2 cellular contexts compared by ENCODE assay signal in genomic region chr14:75860561-75861160, GRCh38.
TF ChIP-seq lines count a peak whose summit lies in the region.

No MANE protein-coding gene starts in this region.

TF ChIP-seq in GM23338, 12 proteins besides CTCF, POLR2A, EP300 and RAD21:
- TF ChIP-seq JUNB (IDR thresholded peaks at IDR 0.05; ENCODE audit: unreplicated experiment) (no peak), REST (IDR thresholded peaks at IDR 0.05; ENCODE audit: unreplicated experiment) (no peak), EZH2phosphoT487 (IDR thresholded peaks at IDR 0.05; ENCODE audit: unreplicated experiment) (no peak), ZNF114 (CRISPR knock-in tag; IDR thresholded peaks at IDR 0.05) (no peak), ETS1 (IDR thresholded peaks at IDR 0.05) (no peak), CREB1 (CRISPR knock-in tag; IDR thresholded peaks at IDR 0.05; ENCODE audit: low read depth) (no peak), ZNF462 (CRISPR knock-in tag; IDR thresholded peaks at IDR 0.05) (no peak), EZH2 (IDR thresholded peaks at IDR 0.05; ENCODE audit: low read depth, unreplicated experiment) (no peak), POLR2AphosphoS5 (IDR thresholded peaks at IDR 0.05; ENCODE audit: low read depth) (no peak), NANOG (IDR thresholded peaks at IDR 0.05; ENCODE audit: borderline replicate concordance) (no peak), ZNF331 (CRISPR knock-in tag; IDR thresholded peaks at IDR 0.05; ENCODE audit: low read depth) (no peak), STAT1 (IDR thresholded peaks at IDR 0.05; ENCODE audit: unreplicated experiment) (no peak)

TF ChIP-seq in IMR-90, 13 proteins besides CTCF, POLR2A, EP300 and RAD21:
- TF ChIP-seq RFX5 (IDR thresholded peaks at IDR 0.05; ENCODE audit: low read depth, low read length) (no peak), NFE2L2 (IDR thresholded peaks at IDR 0.05; ENCODE audit: low read depth, low read length) (no peak), CHD1 (IDR thresholded peaks at IDR 0.05; ENCODE audit: low read depth, low read length) (no peak), RCOR1 (IDR thresholded peaks at IDR 0.05; ENCODE audit: insufficient replicate concordance, low read length) (no peak), USF2 (IDR thresholded peaks at IDR 0.05; ENCODE audit: low read depth, low read length) (no peak), SMC3 (IDR thresholded peaks at IDR 0.05; ENCODE audit: low read depth, low read length) (no peak), MAFK (IDR thresholded peaks at IDR 0.05; ENCODE audit: low read depth, low read length) (no peak), MAZ (IDR thresholded peaks at IDR 0.05; ENCODE audit: borderline replicate concordance, low read depth, low read length) (no peak), MXI1 (IDR thresholded peaks at IDR 0.05; ENCODE audit: borderline replicate concordance, low read depth, low read length) (no peak), ELK1 (IDR thresholded peaks at IDR 0.05; ENCODE audit: borderline replicate concordance, low read depth, low read length) (no peak), BHLHE40 (IDR thresholded peaks at IDR 0.05; ENCODE audit: low read depth, low read length) (no peak), FOS (IDR thresholded peaks at IDR 0.05; ENCODE audit: low read depth, low read length) (no peak), CEBPB (IDR thresholded peaks at IDR 0.05; ENCODE audit: low read depth, low read length) (no peak)
